ENCODE assay signal across 1 cellular context in genomic region chr12:19951664-19952063, GRCh38.
TF ChIP-seq lines count a peak whose summit lies in the region.

No MANE protein-coding gene starts in this region.

TF ChIP-seq in GM23338, 12 proteins besides CTCF, POLR2A, EP300 and RAD21 (continued from another document):
- no peak for TF ChIP-seq ZNF462 (CRISPR knock-in tag; IDR thresholded peaks at IDR 0.05)
- TF ChIP-seq ZNF114 (CRISPR knock-in tag; IDR thresholded peaks at IDR 0.05) = no peak
- TF ChIP-seq EZH2phosphoT487 (IDR thresholded peaks at IDR 0.05; ENCODE audit: unreplicated experiment) = no peak
- TF ChIP-seq CREB1 (CRISPR knock-in tag; IDR thresholded peaks at IDR 0.05; ENCODE audit: low read depth) = no peak
- no peak for TF ChIP-seq STAT1 (IDR thresholded peaks at IDR 0.05; ENCODE audit: unreplicated experiment)
TF ChIP-seq in GM23338: peak in this region for 0.
